In the genomic region with DNA sequence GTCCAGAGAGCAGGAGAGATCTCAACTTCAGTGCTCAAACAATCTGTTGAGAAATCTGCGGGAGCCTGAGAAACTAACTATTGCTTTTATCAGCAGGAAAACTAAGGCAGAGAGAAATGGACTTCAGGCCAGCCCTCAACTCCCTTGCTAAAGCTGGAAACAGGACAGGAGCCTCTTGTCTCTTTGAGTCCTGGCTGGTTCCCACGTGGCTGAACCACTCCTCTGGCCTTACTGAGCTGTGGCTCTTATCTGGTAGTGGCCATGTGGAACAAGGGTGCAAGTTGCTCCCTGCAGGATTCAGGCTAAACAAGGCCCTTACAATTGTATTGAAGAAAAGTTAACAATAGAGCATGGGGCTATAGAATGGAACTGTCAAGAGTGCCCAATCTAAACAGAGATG, we compare ENCODE assay signal across 27 cellular contexts.
DNase-seq lines count a peak whose midpoint lies in the region; ATAC-seq and TF ChIP-seq lines count a peak whose summit lies in the region.
"Had no signal": no experiment of that assay in that cellular context is flagged by ENCODE, and none has a peak within 500 bp of the region (broad histone marks: within the 10 kb centered on the region; RNA-seq: fewer than 3 reads in every experiment).

No MANE protein-coding gene starts in this region.

- H3K9me3 ChIP-seq in left lung, result no peaks in the 10 kb centered on the region
- no peaks in the 10 kb centered on the region for H3K9me3 ChIP-seq in lower lobe of right lung
- H3K9me3 ChIP-seq: gastrocnemius medialis, upper lobe of right lung had no signal

- H3K27me3 Mint-ChIP-seq in activated CD4-positive, alpha-beta T cell treated with anti-CD3 and anti-CD28 coated beads, Interleukin-2, amount 10 ng/mL, durations not matched to agents 24 days and 14 days, result no peaks in the 10 kb centered on the region

- DNase-seq in activated CD4-positive, alpha-beta T cell treated with anti-CD3 and anti-CD28 coated beads, Interleukin-2, amount 10 ng/mL, durations not matched to agents 24 days and 14 days, result no peak
- DNase-seq in activated CD4-positive, alpha-beta T cell treated with anti-CD3 and anti-CD28 coated beads for 48 hours, result no peak
- DNase-seq in Right ventricle myocardium superior (peak; percentile 52), cardiac septum (ENCODE audit: low spot score) (no peak), left lung (no peak), putamen (ENCODE audit: low spot score) (no peak), lower lobe of right lung (no peak), medulla oblongata (ENCODE audit: extremely low spot score) (no peak)
- DNase-seq: 8988T; activated T-cell treated with anti-CD3 and anti-CD28 coated beads, Interleukin-2, amount 50 U/mL, for 4 hours; gastrocnemius medialis; HCEC 1CT; hippocampal formation; immature natural killer cell; natural killer cell; NCI-H1092 treated with DMSO at 0.1 percent for 48 hours; NCI-H1930; NCI-H524 treated with DMSO at 0.1 percent for 48 hours; NK-92 treated with Interleukin-12 subunit alpha and Interleukin-12 subunit beta, amount 100 ng/mL, for 24 hours; retina; SIG-M5; stimulated activated CD4-positive, alpha-beta T cell treated with anti-CD3 and anti-CD28 coated beads, Interleukin-1b, Interleukin-23, amount 100 ng/mL, for 48 hours; T-helper 9 cell; upper lobe of right lung; WERI-Rb-1 had no signal

- H3K4me3 Mint-ChIP-seq in activated CD4-positive, alpha-beta T cell treated with anti-CD3 and anti-CD28 coated beads, Interleukin-2, amount 10 ng/mL, durations not matched to agents 24 days and 14 days, result no peak overlapping the region
- H3K4me3 Mint-ChIP-seq: brain, immature natural killer cell, natural killer cell had no signal

- H3K4me1 ChIP-seq in left lung (peaks cover 2 to 16% of the 10 kb centered on the region in 2 donors), lower lobe of right lung (peaks cover 19% of the 10 kb centered on the region)

- H3K27ac ChIP-seq in left lung (no peak overlapping the region), lower lobe of right lung (no peak overlapping the region)
- H3K27ac ChIP-seq: gastrocnemius medialis, upper lobe of right lung, WERI-Rb-1 had no signal

- peaks cover 7% of the 10 kb centered on the region for H3K9me3 Mint-ChIP-seq in activated CD4-positive, alpha-beta T cell treated with anti-CD3 and anti-CD28 coated beads, Interleukin-2, amount 10 ng/mL, durations not matched to agents 24 days and 14 days
- H3K9me3 Mint-ChIP-seq: activated T-cell treated with anti-CD3 and anti-CD28 coated beads, Interleukin-2, amount 50 U/mL, for 4 hours; immature natural killer cell; natural killer cell had no signal

- H3K4me1 Mint-ChIP-seq in activated CD4-positive, alpha-beta T cell treated with anti-CD3 and anti-CD28 coated beads, Interleukin-2, amount 10 ng/mL, durations not matched to agents 24 days and 14 days, result peaks cover 61% of the 10 kb centered on the region
- H3K4me1 Mint-ChIP-seq: immature natural killer cell had no signal

- peaks cover 2% of the 10 kb centered on the region for H3K36me3 Mint-ChIP-seq in activated CD4-positive, alpha-beta T cell treated with anti-CD3 and anti-CD28 coated beads, Interleukin-2, amount 10 ng/mL, durations not matched to agents 24 days and 14 days (ENCODE audit: low read depth)
- H3K36me3 Mint-ChIP-seq: immature natural killer cell, natural killer cell had no signal

- H3K27ac Mint-ChIP-seq in activated CD4-positive, alpha-beta T cell treated with anti-CD3 and anti-CD28 coated beads, Interleukin-2, amount 10 ng/mL, durations not matched to agents 24 days and 14 days, result peak overlapping the region; percentile 88
- H3K27ac Mint-ChIP-seq: immature natural killer cell, natural killer cell had no signal

- H3K27me3 ChIP-seq in left lung (peaks cover 3 to 34% of the 10 kb centered on the region in 2 donors), lower lobe of right lung (ENCODE audit: low read depth) (peaks cover 19% of the 10 kb centered on the region)
- H3K27me3 ChIP-seq: gastrocnemius medialis had no signal

- H3K4me3 ChIP-seq in left lung (no peak overlapping the region), lower lobe of right lung (no peak overlapping the region)
- H3K4me3 ChIP-seq: gastrocnemius medialis, smooth muscle cell, upper lobe of right lung had no signal

- no peak for TF ChIP-seq CTCF in left lung (IDR thresholded peaks at IDR 0.05)
- no peak for TF ChIP-seq CTCF in lower lobe of right lung (IDR thresholded peaks at IDR 0.05)

- ATAC-seq in Right ventricle myocardium superior (ENCODE audit: poor library complexity) (peak; percentile 81), left lung (peak; percentile 36), lower lobe of right lung (no peak)
- ATAC-seq: activated T-cell treated with anti-CD3 and anti-CD28 coated beads, Interleukin-2, amount 50 U/mL, for 4 hours; gastrocnemius medialis; natural killer cell had no signal

- H3K36me3 ChIP-seq in left lung (no peaks in the 10 kb centered on the region), lower lobe of right lung (no peaks in the 10 kb centered on the region)
- H3K36me3 ChIP-seq: gastrocnemius medialis, upper lobe of right lung, WERI-Rb-1 had no signal

- intact Hi-C loops in activated CD4-positive, alpha-beta T cell treated with anti-CD3 and anti-CD28 coated beads, Interleukin-2, amount 10 ng/mL, durations not matched to agents 24 days and 14 days (cut with micrococcal nuclease), result loop anchor here (5.0 kb wide), 1 partner anchor 350 kb away; the partner anchor contains the start of gene IL6R
- intact Hi-C loops in Right ventricle myocardium superior (cut with DNase I), result no loop called here
- intact Hi-C loops in cardiac septum (cut with DNase I), result loop anchor here (5.0 kb wide), 2 partner anchors 90 to 200 kb away; partner anchors contain the start of gene UBE2Q1
- intact Hi-C loops in left lung (cut with DNase I), result no loop called here
- intact Hi-C loops in lower lobe of right lung (cut with DNase I), result no loop called here

Comparison
In these comparisons a context has a peak if more than half of its experiments do, and no peak if none do; other contexts are left out.
1. intact Hi-C loops: an anchor here in activated CD4-positive, alpha-beta T cell treated with anti-CD3 and anti-CD28 coated beads, Interleukin-2, amount 10 ng/mL, durations not matched to agents 24 days and 14 days (5.0 kb wide) and cardiac septum (5.0 kb wide); none called in Right ventricle myocardium superior, left lung and lower lobe of right lung.
2. ATAC-seq: peak in Right ventricle myocardium superior (single experiment) and left lung (single experiment); none in lower lobe of right lung (0 of 2).